Comparison of ENCODE assay signal across 10 cellular contexts in genomic region chr6:135901776-135902524, GRCh38. TPM values are rescaled to one million over a fixed set of nuclear protein-coding genes. Genes with fewer than 3 reads are reported as not detected.
A peak's percentile ranks its signal among the peaks of the same experiment; 100 is the strongest.
DNase-seq lines count a peak whose midpoint lies in the region; ATAC-seq and TF ChIP-seq lines count a peak whose summit lies in the region.
"Had no signal": no experiment of that assay in that cellular context is flagged by ENCODE, and none has a peak within 500 bp of the region (broad histone marks: within the 10 kb centered on the region; RNA-seq: fewer than 3 reads in every experiment).

No MANE protein-coding gene starts in this region.

- DNase-seq in AG08395 (ENCODE audit: low spot score) (peak; percentile 58), SK-MEL-5 (ENCODE audit: low read depth, low spot score) (peak; percentile 82), fibroblast of peridontal ligament (ENCODE audit: extremely low read depth) (peak; percentile 97), omental fat pad (ENCODE audit: low spot score) (no peak), NCI-H774 (lab: John Stamatoyannopoulos, UW) (no peak), iPS-NIHi11 (ENCODE audit: low spot score) (no peak), NCI-H1436 (lab: John Stamatoyannopoulos, UW) (no peak)
- DNase-seq: DMS 273 treated with DMSO at 0.1 percent for 48 hours, NCI-H1105 treated with DMSO at 0.1 percent for 48 hours had no signal

- TF ChIP-seq CTCF in omental fat pad (IDR thresholded peaks at IDR 0.05), result no peak

- in situ Hi-C loops in SK-MEL-5 (cut with HindIII; ENCODE audit: low pct_unique_long_range_greater_than_20kb, low sequenced_read_pairs), result no loop called here

- ATAC-seq in omental fat pad (ENCODE audit: low FRiP score) (peak; percentile 86), GM21390 (IDR thresholded peaks at IDR 0.05; ENCODE audit: unreplicated experiment) (no peak)

RNA-seq across cellular contexts. Expression of gene PDE7B, which starts 50.4 kb away (rescaled TPM):
- total RNA-seq in SK-MEL-5 (2014; rRNA removed; shearing (Covaris generic)), result 7.0 and 7.1 TPM in 2 replicates
- 5.0 and 7.7 TPM in 2 replicates for polyA plus RNA-seq in SK-MEL-5 (2015; cell fraction: cytosol; rRNA removed)
- 5.4 and 6.3 TPM in 2 replicates for polyA plus RNA-seq in SK-MEL-5 (2015; cell fraction: nucleus; rRNA removed)
- total RNA-seq in omental fat pad, result 10 to 100 TPM in 3 of 4 donors, 1 to 10 TPM in 1; 7.3 to 15.0 (median 12.1) TPM

Comparison
In these comparisons a context has a peak if more than half of its experiments do, and no peak if none do; other contexts are left out.
1. DNase-seq: peak in AG08395 (single experiment), SK-MEL-5 (single experiment) and fibroblast of peridontal ligament (single experiment); none in omental fat pad (single experiment), NCI-H774 (single experiment), iPS-NIHi11 (single experiment) and NCI-H1436 (single experiment).